ENCODE assay signal across 6 cellular contexts in the genomic region with DNA sequence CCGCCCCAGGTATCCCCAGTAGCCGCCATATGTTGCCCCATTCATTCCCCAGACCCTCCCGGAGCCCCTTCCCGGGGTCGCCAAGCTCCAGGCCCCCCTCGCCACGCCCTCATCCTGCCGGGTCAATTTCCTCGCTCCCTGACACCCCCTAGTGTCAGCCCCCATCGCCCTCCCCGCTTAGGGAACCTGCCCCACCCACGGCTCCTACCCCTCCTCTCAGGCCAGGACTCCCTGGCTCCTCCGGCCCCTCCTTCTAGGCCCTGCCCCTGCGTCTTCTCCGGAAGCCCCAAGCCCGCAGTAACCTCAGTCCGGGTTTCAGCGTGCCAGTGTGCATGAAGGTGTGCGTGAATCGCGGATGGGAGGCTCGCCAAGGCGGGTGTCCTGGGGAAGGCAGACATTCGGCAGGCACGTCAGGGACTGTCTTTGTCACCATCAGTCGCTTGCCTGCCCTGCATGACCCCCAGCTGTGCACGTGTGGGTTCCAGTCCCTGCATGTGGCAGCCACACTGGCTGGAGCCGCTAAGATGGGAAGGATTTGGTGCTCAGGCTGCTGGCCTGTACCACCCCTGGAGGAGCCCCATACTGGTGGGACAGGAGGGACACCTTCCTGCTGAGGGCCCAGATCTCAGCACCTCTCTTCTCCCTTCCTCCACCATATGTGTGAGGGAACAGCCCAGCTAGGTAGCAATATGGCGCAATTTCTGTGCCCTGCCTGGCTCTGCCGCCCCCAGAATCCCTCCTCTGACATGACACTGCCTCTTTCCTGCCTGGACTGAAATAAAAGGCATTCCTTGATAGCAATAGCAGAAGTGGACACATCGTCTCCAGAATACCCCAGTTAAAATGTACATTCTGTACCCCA. TPM values are rescaled to one million over a fixed set of nuclear protein-coding genes. Genes with fewer than 3 reads are reported as not detected.
DNase-seq lines count a peak whose midpoint lies in the region; ATAC-seq and TF ChIP-seq lines count a peak whose summit lies in the region.

No MANE protein-coding gene starts in this region.

- CTCF ChIA-PET in activated CD4-positive, alpha-beta T cell treated with anti-CD3 and anti-CD28 coated beads for 36 hours (lab: Charles Lee) = no interaction called here
- CTCF ChIA-PET in PC-3 (lab: Charles Lee) = no interaction called here

- H3K36me3 ChIP-seq in PC-3 (ENCODE audit: low read depth, low read length) = no peaks in the 10 kb centered on the region
- no peaks in the 10 kb centered on the region for H3K36me3 ChIP-seq in esophagus squamous epithelium

- peaks cover 3% of the 10 kb centered on the region for H3K4me1 Mint-ChIP-seq in activated CD4-positive, alpha-beta T cell treated with anti-CD3 and anti-CD28 coated beads for 36 hours

- no peaks in the 10 kb centered on the region for H3K9me3 Mint-ChIP-seq in activated CD4-positive, alpha-beta T cell treated with anti-CD3 and anti-CD28 coated beads for 36 hours (ENCODE audit: low read depth)

- peak overlapping the region; percentile 67 for H3K4me3 Mint-ChIP-seq in activated CD4-positive, alpha-beta T cell treated with anti-CD3 and anti-CD28 coated beads for 36 hours

- no peaks in the 10 kb centered on the region for H3K9me3 ChIP-seq in PC-3 (ENCODE audit: low read length)
- H3K9me3 ChIP-seq in esophagus squamous epithelium = no peaks in the 10 kb centered on the region

- POLR2A ChIA-PET in activated CD4-positive, alpha-beta T cell treated with anti-CD3 and anti-CD28 coated beads for 36 hours (lab: Charles Lee) = no interaction called here
- POLR2A ChIA-PET in PC-3 (lab: Charles Lee; ENCODE audit: unreplicated experiment) = no interaction called here

- H3K27ac Mint-ChIP-seq in activated CD4-positive, alpha-beta T cell treated with anti-CD3 and anti-CD28 coated beads for 36 hours = peak overlapping the region; percentile 20

- no peak overlapping the region for H3K27ac ChIP-seq in PC-3 (ENCODE audit: low read length)
- H3K27ac ChIP-seq in esophagus squamous epithelium = no peak overlapping the region

- H3K27me3 ChIP-seq in PC-3 (ENCODE audit: low read length) (no peaks in the 10 kb centered on the region), esophagus squamous epithelium (peaks cover 0 to 18% (median 0%) of the 10 kb centered on the region in 4 donors)

- peak; percentile 48 for DNase-seq in activated CD4-positive, alpha-beta T cell treated with anti-CD3 and anti-CD28 coated beads for 36 hours
- DNase-seq in activated CD4-positive, alpha-beta T cell treated with anti-CD3 and anti-CD28 coated beads, Interleukin-2, amount 50 U/mL, for 1 hour = no peak
- DNase-seq in PC-3 = peak; percentile 27
- no peak for DNase-seq in esophagus squamous epithelium (lab: John Stamatoyannopoulos, UW)
- peak; percentile 23 for DNase-seq in stimulated activated CD8-positive, alpha-beta memory T cell treated with anti-CD3 and anti-CD28 coated beads, Interleukin-12 subunit alpha, Interleukin-12 subunit beta, amount 100 ng/mL, for 4 hours (ENCODE audit: low read depth)
- no peak for DNase-seq in GM19238 (ENCODE audit: insufficient read length, low spot score)

- ATAC-seq in activated CD4-positive, alpha-beta T cell treated with anti-CD3 and anti-CD28 coated beads for 36 hours = peak; percentile 27
- peak; percentile 37 for ATAC-seq in PC-3

- no peaks in the 10 kb centered on the region for H3K9me2 ChIP-seq in PC-3 (replicated peaks; ENCODE audit: low read length)

- TF ChIP-seq CTCF in PC-3 (conservative IDR thresholded peaks at IDR 0.05; ENCODE audit: low read depth, low read length) (0 out of 2 replicates have a peak, but pooled peaks have one; percentile 25), esophagus squamous epithelium (IDR thresholded peaks at IDR 0.05) (no peak)

- H3K4me2 ChIP-seq in PC-3 (ENCODE audit: low read length) = peak overlapping the region; percentile 83

- peaks cover 7% of the 10 kb centered on the region for H3K27me3 Mint-ChIP-seq in activated CD4-positive, alpha-beta T cell treated with anti-CD3 and anti-CD28 coated beads for 36 hours

- no peaks in the 10 kb centered on the region for H3K79me2 ChIP-seq in PC-3 (ENCODE audit: low read length)

- 12 to 20% methylated on average over 7 to 9 of the region's 31 CpGs for WGBS in esophagus squamous epithelium, 2 donors

- peak overlapping the region; percentile 74 for H2AFZ ChIP-seq in PC-3 (ENCODE audit: low read length)

- H3K9ac ChIP-seq in PC-3 (ENCODE audit: low read length) = no peak overlapping the region

- no TSS peak for BruUV-seq in PC-3 (replicated peaks; lab: Mats Ljungman, UMichigan)

- intact Hi-C loops in activated CD4-positive, alpha-beta T cell treated with anti-CD3 and anti-CD28 coated beads for 36 hours (cut with DNase I, micrococcal nuclease) = loop anchor here in 1 of 2 experiments (1.0 kb wide), 5 partner anchors 10 to 82 kb away; partner anchors contain the start of genes BAHD1, INAFM2, IVD and KNSTRN
- intact Hi-C loops in PC-3 (cut with micrococcal nuclease) = no loop called here
- intact Hi-C loops in esophagus squamous epithelium (cut with DNase I) = no loop called here

- H4K20me1 ChIP-seq in PC-3 (ENCODE audit: low read length) = no peaks in the 10 kb centered on the region

- no peaks in the 10 kb centered on the region for H3F3A ChIP-seq in PC-3 (ENCODE audit: low read length, unreplicated experiment)

- H3K4me3 ChIP-seq in PC-3 (ENCODE audit: low read length) = peak overlapping the region; percentile 65
- peak overlapping the region; percentile 26 to 67 (median 48) for H3K4me3 ChIP-seq in esophagus squamous epithelium

- H3K36me3 Mint-ChIP-seq in activated CD4-positive, alpha-beta T cell treated with anti-CD3 and anti-CD28 coated beads for 36 hours (ENCODE audit: low read depth) = no peaks in the 10 kb centered on the region

- no peak for TF ChIP-seq POLR2A in esophagus squamous epithelium (IDR thresholded peaks at IDR 0.05)

- H3K4me1 ChIP-seq in PC-3 (ENCODE audit: insufficient read depth, low read length) (peaks cover 8% of the 10 kb centered on the region; the same call in 1 of the 2 replicates), esophagus squamous epithelium (peaks cover 10 to 24% (median 11%) of the 10 kb centered on the region in 3 donors)

RNA-seq across cellular contexts. Expression of gene DISP2, which starts 0.7 kb away (rescaled TPM):
- total RNA-seq in activated CD4-positive, alpha-beta T cell treated with anti-CD3 and anti-CD28 coated beads for 36 hours = under 1 TPM; 0.02 to 0.04 TPM
- total RNA-seq in PC-3 (2014; rRNA removed) (0.87 and 2.7 TPM in 2 replicates), esophagus squamous epithelium (under 1 TPM in 2 of 4 donors, not detected in 2; under 0.01 TPM)

RNA-seq across cellular contexts. Expression of gene PHGR1, which starts 7.9 kb away (rescaled TPM):
- not detected for total RNA-seq in activated CD4-positive, alpha-beta T cell treated with anti-CD3 and anti-CD28 coated beads for 36 hours
- not detected in 2 replicates for total RNA-seq in PC-3 (2014; rRNA removed)
- total RNA-seq in esophagus squamous epithelium = not detected

RNA-seq across cellular contexts. Expression of gene CCDC9B, which starts 18.0 kb away (rescaled TPM):
- total RNA-seq in activated CD4-positive, alpha-beta T cell treated with anti-CD3 and anti-CD28 coated beads for 36 hours = under 1 TPM; 0.65 to 0.98 TPM
- total RNA-seq in PC-3 (2014; rRNA removed) = 56.1 and 101 TPM in 2 replicates
- 10 to 100 TPM in 3 of 4 donors, 1 to 10 TPM in 1; 5.4 to 34.4 (median 15.0) TPM for total RNA-seq in esophagus squamous epithelium

RNA-seq across cellular contexts. Expression of gene KNSTRN, which starts 23.8 kb away (rescaled TPM):
- 10 to 100 TPM; 56.2 to 58.8 TPM for total RNA-seq in activated CD4-positive, alpha-beta T cell treated with anti-CD3 and anti-CD28 coated beads for 36 hours
- total RNA-seq in PC-3 (2014; rRNA removed) = 115 and 125 TPM in 2 replicates
- 10 to 100 TPM; 11.3 to 22.0 (median 17.3) TPM for total RNA-seq in esophagus squamous epithelium

RNA-seq across cellular contexts. Expression of gene INAFM2, which starts 35.2 kb away (rescaled TPM):
- total RNA-seq in activated CD4-positive, alpha-beta T cell treated with anti-CD3 and anti-CD28 coated beads for 36 hours = 10 to 100 TPM in 1 of 2 experiments, 1 to 10 TPM in 1; 9.9 to 11.2 TPM
- total RNA-seq in PC-3 (2014; rRNA removed) (22.1 and 32.1 TPM in 2 replicates), esophagus squamous epithelium (10 to 100 TPM in 1 of 4 donors, 1 to 10 TPM in 3; 4.7 to 10.1 (median 8.1) TPM)

Comparison
In these comparisons a context has a peak if more than half of its experiments do, and no peak if none do; other contexts are left out.
1. DNase-seq: peak in activated CD4-positive, alpha-beta T cell treated with anti-CD3 and anti-CD28 coated beads for 36 hours (single experiment), PC-3 (single experiment) and stimulated activated CD8-positive, alpha-beta memory T cell treated with anti-CD3 and anti-CD28 coated beads, Interleukin-12 subunit alpha, Interleukin-12 subunit beta, amount 100 ng/mL, for 4 hours (single experiment); none in activated CD4-positive, alpha-beta T cell treated with anti-CD3 and anti-CD28 coated beads, Interleukin-2, amount 50 U/mL, for 1 hour (single experiment), esophagus squamous epithelium (single experiment) and GM19238 (single experiment).